In the genomic region with DNA sequence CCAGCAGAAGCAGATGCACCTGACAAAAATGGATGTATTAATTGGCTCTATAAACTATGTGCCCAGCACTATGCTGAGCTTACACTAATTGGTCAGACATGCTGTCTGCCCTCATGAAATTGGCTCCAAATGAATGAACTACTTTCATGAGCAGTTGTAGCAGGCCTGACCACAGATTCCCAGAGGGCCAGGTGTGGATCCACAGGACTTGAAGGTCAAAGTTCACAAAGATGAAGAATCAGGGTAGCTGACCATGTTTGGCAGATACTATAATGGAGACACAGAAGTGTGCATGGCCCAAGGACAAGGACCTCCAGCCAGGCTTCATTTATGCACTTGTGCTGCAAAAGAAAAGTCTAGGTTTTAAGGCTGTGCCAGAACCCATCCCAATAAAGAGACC, we compare ENCODE assay signal across 1 cellular context.
TF ChIP-seq lines count a peak whose summit lies in the region.

No MANE protein-coding gene starts in this region.

TF ChIP-seq in GM12878, 131 proteins besides CTCF, POLR2A, EP300 and RAD21:
- TF ChIP-seq MYB (IDR thresholded peaks at IDR 0.05; ENCODE audit: borderline replicate concordance, low read depth, low read length) = no peak
- TF ChIP-seq POLR2AphosphoS2 (IDR thresholded peaks at IDR 0.05; ENCODE audit: low read depth, low read length) = peak; percentile 86; the same call in 1 of the 2 replicates
- TF ChIP-seq IKZF1 (conservative IDR thresholded peaks at IDR 0.05) = 0 out of 2 replicates have a peak, but pooled peaks have one; percentile 16
- TF ChIP-seq, protein P1, sequence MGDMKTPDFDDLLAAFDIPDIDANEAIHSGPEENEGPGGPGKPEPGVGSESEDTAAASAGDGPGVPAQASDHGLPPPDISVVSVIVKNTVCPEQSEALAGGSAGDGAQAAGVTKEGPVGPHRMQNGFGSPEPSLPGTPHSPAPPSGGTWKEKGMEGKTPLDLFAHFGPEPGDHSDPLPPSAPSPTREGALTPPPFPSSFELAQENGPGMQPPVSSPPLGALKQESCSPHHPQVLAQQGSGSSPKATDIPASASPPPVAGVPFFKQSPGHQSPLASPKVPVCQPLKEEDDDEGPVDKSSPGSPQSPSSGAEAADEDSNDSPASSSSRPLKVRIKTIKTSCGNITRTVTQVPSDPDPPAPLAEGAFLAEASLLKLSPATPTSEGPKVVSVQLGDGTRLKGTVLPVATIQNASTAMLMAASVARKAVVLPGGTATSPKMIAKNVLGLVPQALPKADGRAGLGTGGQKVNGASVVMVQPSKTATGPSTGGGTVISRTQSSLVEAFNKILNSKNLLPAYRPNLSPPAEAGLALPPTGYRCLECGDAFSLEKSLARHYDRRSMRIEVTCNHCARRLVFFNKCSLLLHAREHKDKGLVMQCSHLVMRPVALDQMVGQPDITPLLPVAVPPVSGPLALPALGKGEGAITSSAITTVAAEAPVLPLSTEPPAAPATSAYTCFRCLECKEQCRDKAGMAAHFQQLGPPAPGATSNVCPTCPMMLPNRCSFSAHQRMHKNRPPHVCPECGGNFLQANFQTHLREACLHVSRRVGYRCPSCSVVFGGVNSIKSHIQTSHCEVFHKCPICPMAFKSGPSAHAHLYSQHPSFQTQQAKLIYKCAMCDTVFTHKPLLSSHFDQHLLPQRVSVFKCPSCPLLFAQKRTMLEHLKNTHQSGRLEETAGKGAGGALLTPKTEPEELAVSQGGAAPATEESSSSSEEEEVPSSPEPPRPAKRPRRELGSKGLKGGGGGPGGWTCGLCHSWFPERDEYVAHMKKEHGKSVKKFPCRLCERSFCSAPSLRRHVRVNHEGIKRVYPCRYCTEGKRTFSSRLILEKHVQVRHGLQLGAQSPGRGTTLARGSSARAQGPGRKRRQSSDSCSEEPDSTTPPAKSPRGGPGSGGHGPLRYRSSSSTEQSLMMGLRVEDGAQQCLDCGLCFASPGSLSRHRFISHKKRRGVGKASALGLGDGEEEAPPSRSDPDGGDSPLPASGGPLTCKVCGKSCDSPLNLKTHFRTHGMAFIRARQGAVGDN (IDR thresholded peaks at IDR 0.05) = peak; percentile 36; the same call in 1 of the 2 replicates
- TF ChIP-seq, protein P2, sequence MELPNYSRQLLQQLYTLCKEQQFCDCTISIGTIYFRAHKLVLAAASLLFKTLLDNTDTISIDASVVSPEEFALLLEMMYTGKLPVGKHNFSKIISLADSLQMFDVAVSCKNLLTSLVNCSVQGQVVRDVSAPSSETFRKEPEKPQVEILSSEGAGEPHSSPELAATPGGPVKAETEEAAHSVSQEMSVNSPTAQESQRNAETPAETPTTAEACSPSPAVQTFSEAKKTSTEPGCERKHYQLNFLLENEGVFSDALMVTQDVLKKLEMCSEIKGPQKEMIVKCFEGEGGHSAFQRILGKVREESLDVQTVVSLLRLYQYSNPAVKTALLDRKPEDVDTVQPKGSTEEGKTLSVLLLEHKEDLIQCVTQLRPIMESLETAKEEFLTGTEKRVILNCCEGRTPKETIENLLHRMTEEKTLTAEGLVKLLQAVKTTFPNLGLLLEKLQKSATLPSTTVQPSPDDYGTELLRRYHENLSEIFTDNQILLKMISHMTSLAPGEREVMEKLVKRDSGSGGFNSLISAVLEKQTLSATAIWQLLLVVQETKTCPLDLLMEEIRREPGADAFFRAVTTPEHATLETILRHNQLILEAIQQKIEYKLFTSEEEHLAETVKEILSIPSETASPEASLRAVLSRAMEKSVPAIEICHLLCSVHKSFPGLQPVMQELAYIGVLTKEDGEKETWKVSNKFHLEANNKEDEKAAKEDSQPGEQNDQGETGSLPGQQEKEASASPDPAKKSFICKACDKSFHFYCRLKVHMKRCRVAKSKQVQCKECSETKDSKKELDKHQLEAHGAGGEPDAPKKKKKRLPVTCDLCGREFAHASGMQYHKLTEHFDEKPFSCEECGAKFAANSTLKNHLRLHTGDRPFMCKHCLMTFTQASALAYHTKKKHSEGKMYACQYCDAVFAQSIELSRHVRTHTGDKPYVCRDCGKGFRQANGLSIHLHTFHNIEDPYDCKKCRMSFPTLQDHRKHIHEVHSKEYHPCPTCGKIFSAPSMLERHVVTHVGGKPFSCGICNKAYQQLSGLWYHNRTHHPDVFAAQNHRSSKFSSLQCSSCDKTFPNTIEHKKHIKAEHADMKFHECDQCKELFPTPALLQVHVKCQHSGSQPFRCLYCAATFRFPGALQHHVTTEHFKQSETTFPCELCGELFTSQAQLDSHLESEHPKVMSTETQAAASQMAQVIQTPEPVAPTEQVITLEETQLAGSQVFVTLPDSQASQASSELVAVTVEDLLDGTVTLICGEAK (IDR thresholded peaks at IDR 0.05; ENCODE audit: borderline replicate concordance) = no peak
- TF ChIP-seq POLR2AphosphoS5 (IDR thresholded peaks at IDR 0.05; ENCODE audit: low read length) = peak; percentile 40; the same call in 1 of the 2 replicates
- TF ChIP-seq, protein P3, sequence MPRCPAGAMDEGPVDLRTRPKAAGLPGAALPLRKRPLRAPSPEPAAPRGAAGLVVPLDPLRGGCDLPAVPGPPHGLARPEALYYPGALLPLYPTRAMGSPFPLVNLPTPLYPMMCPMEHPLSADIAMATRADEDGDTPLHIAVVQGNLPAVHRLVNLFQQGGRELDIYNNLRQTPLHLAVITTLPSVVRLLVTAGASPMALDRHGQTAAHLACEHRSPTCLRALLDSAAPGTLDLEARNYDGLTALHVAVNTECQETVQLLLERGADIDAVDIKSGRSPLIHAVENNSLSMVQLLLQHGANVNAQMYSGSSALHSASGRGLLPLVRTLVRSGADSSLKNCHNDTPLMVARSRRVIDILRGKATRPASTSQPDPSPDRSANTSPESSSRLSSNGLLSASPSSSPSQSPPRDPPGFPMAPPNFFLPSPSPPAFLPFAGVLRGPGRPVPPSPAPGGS (IDR thresholded peaks at IDR 0.05; ENCODE audit: borderline replicate concordance, insufficient read depth, low read depth, low read length, poor library complexity, severe bottlenecking) = peak; percentile 10
- no peak for TF ChIP-seq SUZ12 (IDR thresholded peaks at IDR 0.05; ENCODE audit: unreplicated experiment)
- no peak for TF ChIP-seq RAD51 (IDR thresholded peaks at IDR 0.05)
- no peak for TF ChIP-seq MEF2B (IDR thresholded peaks at IDR 0.05; ENCODE audit: partially characterized antibody, poor library complexity, severe bottlenecking)
- peak; percentile 55 for TF ChIP-seq NR2C1 (IDR thresholded peaks at IDR 0.05)
